ENCODE assay signal across 8 cellular contexts in the genomic region with DNA sequence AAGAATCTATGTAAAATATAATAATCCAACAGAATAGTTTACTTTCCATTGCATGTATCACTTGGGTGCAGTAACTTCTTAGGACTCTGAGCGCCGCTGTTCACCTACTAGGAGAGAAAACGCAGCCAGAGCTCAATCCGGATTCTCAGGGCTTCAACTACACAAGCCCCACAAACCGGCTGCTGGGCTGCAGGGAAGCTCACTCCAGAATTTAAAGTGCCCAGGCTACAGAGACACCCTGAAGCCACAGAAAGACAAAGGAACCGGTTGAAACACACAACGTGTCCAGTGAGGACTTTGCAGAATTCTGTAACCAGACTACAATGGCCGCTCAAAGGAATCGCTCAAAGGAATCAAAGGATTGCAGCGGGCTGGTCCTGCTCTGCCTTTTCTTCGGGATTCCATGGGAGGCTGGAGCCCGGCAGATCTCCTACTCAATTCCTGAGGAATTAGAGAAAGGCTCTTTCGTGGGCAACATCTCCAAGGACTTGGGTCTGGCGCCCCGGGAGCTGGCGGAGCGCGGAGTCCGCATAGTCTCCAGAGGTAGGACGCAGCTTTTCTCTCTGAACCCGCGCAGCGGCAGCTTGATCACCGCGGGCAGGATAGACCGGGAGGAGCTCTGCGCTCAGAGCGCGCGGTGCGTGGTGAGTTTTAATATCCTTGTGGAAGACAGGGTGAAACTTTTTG. TPM values are rescaled to one million over a fixed set of nuclear protein-coding genes. Genes with fewer than 3 reads are reported as not detected.
DNase-seq lines count a peak whose midpoint lies in the region; ATAC-seq and TF ChIP-seq lines count a peak whose summit lies in the region.

A gene (plus strand): TSS at position 135 of the 687 bp plus-strand sequence. CDS start 189 bp downstream, at position 324.

- H3K4me1 Mint-ChIP-seq in activated T-cell treated with anti-CD3 and anti-CD28 coated beads, Interleukin-2, amount 50 U/mL, for 24 hours (ENCODE audit: low read depth), result peaks cover 24% of the 10 kb centered on the region
- peaks cover 15% of the 10 kb centered on the region for H3K4me1 Mint-ChIP-seq in nephron

- DNase-seq in SIG-M5 treated with dmso at 0.1 percent for 504 hours (lab: John Stamatoyannopoulos, UW; ENCODE audit: unreplicated experiment) (peak; percentile 87), SIG-M5 (lab: John Stamatoyannopoulos, UW) (no peak), NCI-H69 (lab: John Stamatoyannopoulos, UW) (peak; percentile 35), fibroblast of peridontal ligament (ENCODE audit: extremely low read depth) (peak; percentile 84), upper lobe of left lung (peak; percentile 58 to 77)
- peak; percentile 63 for DNase-seq in activated T-cell treated with anti-CD3 and anti-CD28 coated beads, Interleukin-2, amount 50 U/mL, for 24 hours

- H3K36me3 ChIP-seq in upper lobe of left lung, result no peaks in the 10 kb centered on the region

- H3K9me3 Mint-ChIP-seq in activated T-cell treated with anti-CD3 and anti-CD28 coated beads, Interleukin-2, amount 50 U/mL, for 24 hours, result peaks cover 25% of the 10 kb centered on the region
- H3K9me3 Mint-ChIP-seq in nephron, result peaks cover 77% of the 10 kb centered on the region

- peaks cover 9% of the 10 kb centered on the region for H3K36me3 Mint-ChIP-seq in activated T-cell treated with anti-CD3 and anti-CD28 coated beads, Interleukin-2, amount 50 U/mL, for 24 hours (ENCODE audit: low read depth)
- peaks cover 96% of the 10 kb centered on the region for H3K36me3 Mint-ChIP-seq in nephron (ENCODE audit: low read depth)

- 19 to 26% methylated on average over 30 to 31 of the region's 31 CpGs for WGBS in upper lobe of left lung, 2 donors

- no peak for TF ChIP-seq POLR2A in upper lobe of left lung (IDR thresholded peaks at IDR 0.05)

- no peaks in the 10 kb centered on the region for H3K27me3 ChIP-seq in upper lobe of left lung

- peaks cover 44 to 85% (median 72%) of the 10 kb centered on the region in 4 donors for H3K9me3 ChIP-seq in upper lobe of left lung

- TF ChIP-seq EP300 in upper lobe of left lung (IDR thresholded peaks at IDR 0.05), result no peak

- H3K4me3 ChIP-seq in upper lobe of left lung, result peak within 1 kb of the TSS; percentile 6 to 47 (median 36)

- ATAC-seq in HG02870 (IDR thresholded peaks at IDR 0.05; ENCODE audit: unreplicated experiment) (peak; percentile 82), upper lobe of left lung (ENCODE audit: low FRiP score in 2 of 2) (peak; percentile 65 to 68)

- peaks cover 82% of the 10 kb centered on the region for H3K27me3 Mint-ChIP-seq in activated T-cell treated with anti-CD3 and anti-CD28 coated beads, Interleukin-2, amount 50 U/mL, for 24 hours
- peaks cover 25% of the 10 kb centered on the region for H3K27me3 Mint-ChIP-seq in nephron (ENCODE audit: low read depth)

- peak within 1 kb of the TSS; percentile 78 for H3K4me3 Mint-ChIP-seq in activated T-cell treated with anti-CD3 and anti-CD28 coated beads, Interleukin-2, amount 50 U/mL, for 24 hours
- H3K4me3 Mint-ChIP-seq in nephron, result peak within 1 kb of the TSS; percentile 83 to 85 (median 85)

- H3K27ac Mint-ChIP-seq in activated T-cell treated with anti-CD3 and anti-CD28 coated beads, Interleukin-2, amount 50 U/mL, for 24 hours, result no peak within 1 kb of the TSS
- peak within 1 kb of the TSS in 2 of 3 experiments; percentile 80 to 88 for H3K27ac Mint-ChIP-seq in nephron

- peaks cover 0 to 8% (median 0%) of the 10 kb centered on the region in 4 donors for H3K4me1 ChIP-seq in upper lobe of left lung

- no peak within 1 kb of the TSS for H3K27ac ChIP-seq in upper lobe of left lung

- peak; percentile 15 to 47 (median 37) for TF ChIP-seq CTCF in nephron (IDR thresholded peaks at IDR 0.05; ENCODE audit: unreplicated experiment in 3 of 3)
- TF ChIP-seq CTCF in upper lobe of left lung (IDR thresholded peaks at IDR 0.05), result peak; percentile 7 to 41 (median 24)

RNA-seq across cellular contexts. Expression of the gene that starts here (rescaled TPM):
- total RNA-seq in upper lobe of left lung, result 10 to 100 TPM in 1 of 6 donors, 1 to 10 TPM in 5; 3.0 to 19.9 (median 4.3) TPM
